ENCODE assay signal across 1 cellular context in genomic region chr5:132315529-132316067, GRCh38.
TF ChIP-seq lines count a peak whose summit lies in the region.

No MANE protein-coding gene starts in this region.

TF ChIP-seq in K562, 482 proteins besides CTCF, POLR2A, EP300 and RAD21 (continued from another document and continues in another):
- TF ChIP-seq, protein P1, sequence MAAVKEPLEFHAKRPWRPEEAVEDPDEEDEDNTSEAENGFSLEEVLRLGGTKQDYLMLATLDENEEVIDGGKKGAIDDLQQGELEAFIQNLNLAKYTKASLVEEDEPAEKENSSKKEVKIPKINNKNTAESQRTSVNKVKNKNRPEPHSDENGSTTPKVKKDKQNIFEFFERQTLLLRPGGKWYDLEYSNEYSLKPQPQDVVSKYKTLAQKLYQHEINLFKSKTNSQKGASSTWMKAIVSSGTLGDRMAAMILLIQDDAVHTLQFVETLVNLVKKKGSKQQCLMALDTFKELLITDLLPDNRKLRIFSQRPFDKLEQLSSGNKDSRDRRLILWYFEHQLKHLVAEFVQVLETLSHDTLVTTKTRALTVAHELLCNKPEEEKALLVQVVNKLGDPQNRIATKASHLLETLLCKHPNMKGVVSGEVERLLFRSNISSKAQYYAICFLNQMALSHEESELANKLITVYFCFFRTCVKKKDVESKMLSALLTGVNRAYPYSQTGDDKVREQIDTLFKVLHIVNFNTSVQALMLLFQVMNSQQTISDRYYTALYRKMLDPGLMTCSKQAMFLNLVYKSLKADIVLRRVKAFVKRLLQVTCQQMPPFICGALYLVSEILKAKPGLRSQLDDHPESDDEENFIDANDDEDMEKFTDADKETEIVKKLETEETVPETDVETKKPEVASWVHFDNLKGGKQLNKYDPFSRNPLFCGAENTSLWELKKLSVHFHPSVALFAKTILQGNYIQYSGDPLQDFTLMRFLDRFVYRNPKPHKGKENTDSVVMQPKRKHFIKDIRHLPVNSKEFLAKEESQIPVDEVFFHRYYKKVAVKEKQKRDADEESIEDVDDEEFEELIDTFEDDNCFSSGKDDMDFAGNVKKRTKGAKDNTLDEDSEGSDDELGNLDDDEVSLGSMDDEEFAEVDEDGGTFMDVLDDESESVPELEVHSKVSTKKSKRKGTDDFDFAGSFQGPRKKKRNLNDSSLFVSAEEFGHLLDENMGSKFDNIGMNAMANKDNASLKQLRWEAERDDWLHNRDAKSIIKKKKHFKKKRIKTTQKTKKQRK (IDR thresholded peaks at IDR 0.05; ENCODE audit: borderline replicate concordance, low read depth, low read length): no peak
- TF ChIP-seq CEBPG (CRISPR knock-in tag; IDR thresholded peaks at IDR 0.05): 0 out of 2 replicates have a peak, but pooled peaks have one; percentile 9
- no peak for TF ChIP-seq CEBPG (tag; conservative IDR thresholded peaks at IDR 0.05 in 1 of 2, IDR thresholded peaks at IDR 0.05 in 1 of 2)
- TF ChIP-seq MEIS2 (IDR thresholded peaks at IDR 0.05; ENCODE audit: partially characterized antibody): peak; percentile 20
- TF ChIP-seq ZC3H4 (CRISPR knock-in tag; IDR thresholded peaks at IDR 0.05; ENCODE audit: borderline replicate concordance): no peak
- peak; percentile 84 for TF ChIP-seq HDAC3 (IDR thresholded peaks at IDR 0.05; ENCODE audit: borderline replicate concordance, partially characterized antibody)
- no peak for TF ChIP-seq SRF (CRISPR knock-in tag; IDR thresholded peaks at IDR 0.05)
- TF ChIP-seq, protein P2, sequence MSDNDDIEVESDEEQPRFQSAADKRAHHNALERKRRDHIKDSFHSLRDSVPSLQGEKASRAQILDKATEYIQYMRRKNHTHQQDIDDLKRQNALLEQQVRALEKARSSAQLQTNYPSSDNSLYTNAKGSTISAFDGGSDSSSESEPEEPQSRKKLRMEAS (CRISPR knock-in tag; IDR thresholded peaks at IDR 0.05): peak; percentile 49; the same call in 1 of the 2 replicates
- TF ChIP-seq HOXB6 (CRISPR knock-in tag; IDR thresholded peaks at IDR 0.05; ENCODE audit: borderline replicate concordance): no peak
- TF ChIP-seq ARNT (IDR thresholded peaks at IDR 0.05): peak in 1 of 2 experiments; percentile 45; a peak in 1 of 4 replicates
- peak; percentile 31; the same call in 1 of the 2 replicates for TF ChIP-seq BHLHE40 (IDR thresholded peaks at IDR 0.05; ENCODE audit: low read length)
- peak; percentile 84; the same call in 1 of the 2 replicates for TF ChIP-seq PHB2 (IDR thresholded peaks at IDR 0.05; ENCODE audit: low read depth)
- TF ChIP-seq, protein P3, sequence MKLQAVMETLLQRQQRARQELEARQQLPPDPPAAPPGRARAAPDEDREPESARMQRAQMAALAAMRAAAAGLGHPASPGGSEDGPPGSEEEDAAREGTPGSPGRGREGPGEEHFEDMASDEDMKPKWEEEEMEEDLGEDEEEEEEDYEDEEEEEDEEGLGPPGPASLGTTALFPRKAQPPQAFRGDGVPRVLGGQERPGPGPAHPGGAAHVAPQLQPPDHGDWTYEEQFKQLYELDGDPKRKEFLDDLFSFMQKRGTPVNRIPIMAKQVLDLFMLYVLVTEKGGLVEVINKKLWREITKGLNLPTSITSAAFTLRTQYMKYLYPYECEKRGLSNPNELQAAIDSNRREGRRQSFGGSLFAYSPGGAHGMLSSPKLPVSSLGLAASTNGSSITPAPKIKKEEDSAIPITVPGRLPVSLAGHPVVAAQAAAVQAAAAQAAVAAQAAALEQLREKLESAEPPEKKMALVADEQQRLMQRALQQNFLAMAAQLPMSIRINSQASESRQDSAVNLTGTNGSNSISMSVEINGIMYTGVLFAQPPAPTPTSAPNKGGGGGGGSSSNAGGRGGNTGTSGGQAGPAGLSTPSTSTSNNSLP (IDR thresholded peaks at IDR 0.05; ENCODE audit: borderline replicate concordance, low read depth, low read length): peak; percentile 58; the same call in 1 of the 2 replicates
- peak; percentile 48 for TF ChIP-seq DEAF1 (CRISPR knock-in tag; IDR thresholded peaks at IDR 0.05)
- TF ChIP-seq L3MBTL2 (IDR thresholded peaks at IDR 0.05): peak; percentile 68
- TF ChIP-seq NCOA4 (IDR thresholded peaks at IDR 0.05; ENCODE audit: partially characterized antibody): no peak
- peak; percentile 59; a peak in 2 of 4 replicates for TF ChIP-seq KDM1A (IDR thresholded peaks at IDR 0.05)
- peak; percentile 80; the same call in 1 of the 2 replicates for TF ChIP-seq SMARCE1 (IDR thresholded peaks at IDR 0.05)
- peak in 1 of 2 experiments; percentile 49; a peak in 1 of 4 replicates for TF ChIP-seq MAZ (CRISPR knock-in tag; conservative IDR thresholded peaks at IDR 0.05 in 1 of 2, IDR thresholded peaks at IDR 0.05 in 1 of 2)
- TF ChIP-seq GATA2 (CRISPR knock-in tag; IDR thresholded peaks at IDR 0.05): peak; percentile 87
- TF ChIP-seq NONO (IDR thresholded peaks at IDR 0.05; ENCODE audit: low read depth in 2 of 2, low read length in 1 of 2): no peak
- peak; percentile 82 for TF ChIP-seq FOXM1 (IDR thresholded peaks at IDR 0.05; ENCODE audit: low read depth)
- no peak for TF ChIP-seq FOXM1 (CRISPR knock-in tag; IDR thresholded peaks at IDR 0.05; ENCODE audit: low read depth)
- TF ChIP-seq, protein P4, sequence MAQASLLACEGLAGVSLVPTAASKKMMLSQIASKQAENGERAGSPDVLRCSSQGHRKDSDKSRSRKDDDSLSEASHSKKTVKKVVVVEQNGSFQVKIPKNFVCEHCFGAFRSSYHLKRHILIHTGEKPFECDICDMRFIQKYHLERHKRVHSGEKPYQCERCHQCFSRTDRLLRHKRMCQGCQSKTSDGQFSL (CRISPR knock-in tag; IDR thresholded peaks at IDR 0.05): no peak
- TF ChIP-seq, protein P4 (tag; IDR thresholded peaks at IDR 0.05): no peak; a peak in 1 of 4 replicates
- TF ChIP-seq ZNF263 (CRISPR knock-in tag; IDR thresholded peaks at IDR 0.05; ENCODE audit: borderline replicate concordance): peak; percentile 75; the same call in 1 of the 2 replicates
- TF ChIP-seq CCNT2 (IDR thresholded peaks at IDR 0.05; ENCODE audit: borderline replicate concordance, extremely low read depth, insufficient read length, low read depth, low read length): peak; percentile 75
- peak; percentile 68 for TF ChIP-seq MYC (IDR thresholded peaks at IDR 0.05; ENCODE audit: low read depth, low read length)
- TF ChIP-seq MYC (CRISPR knock-in tag; IDR thresholded peaks at IDR 0.05; ENCODE audit: borderline replicate concordance, low read depth): no peak
- peak; percentile 64; the same call in 1 of the 2 replicates for TF ChIP-seq ZNF311 (CRISPR knock-in tag; IDR thresholded peaks at IDR 0.05)
- TF ChIP-seq, protein P5, sequence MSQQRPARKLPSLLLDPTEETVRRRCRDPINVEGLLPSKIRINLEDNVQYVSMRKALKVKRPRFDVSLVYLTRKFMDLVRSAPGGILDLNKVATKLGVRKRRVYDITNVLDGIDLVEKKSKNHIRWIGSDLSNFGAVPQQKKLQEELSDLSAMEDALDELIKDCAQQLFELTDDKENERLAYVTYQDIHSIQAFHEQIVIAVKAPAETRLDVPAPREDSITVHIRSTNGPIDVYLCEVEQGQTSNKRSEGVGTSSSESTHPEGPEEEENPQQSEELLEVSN (IDR thresholded peaks at IDR 0.05; ENCODE audit: borderline replicate concordance in 1 of 2, extremely low read depth in 1 of 2, insufficient read depth in 1 of 2, insufficient read length in 1 of 2, low read depth in 1 of 2, low read length in 1 of 2, poor library complexity in 1 of 2, severe bottlenecking in 1 of 2): peak; percentile 48 to 61
- TF ChIP-seq POLR2AphosphoS5 (IDR thresholded peaks at IDR 0.05; ENCODE audit: control insufficient read depth, insufficient read depth, low read depth, low read length): peak; percentile 97
- TF ChIP-seq ERF (CRISPR knock-in tag; IDR thresholded peaks at IDR 0.05): 0 out of 2 replicates have a peak, but pooled peaks have one; percentile 67
- peak; percentile 97 for TF ChIP-seq TCF3 (CRISPR knock-in tag; IDR thresholded peaks at IDR 0.05)
- TF ChIP-seq TEAD1 (CRISPR knock-in tag; IDR thresholded peaks at IDR 0.05): peak in 1 of 2 experiments; percentile 79; a peak in 2 of 4 replicates
- TF ChIP-seq PPARD (CRISPR knock-in tag; IDR thresholded peaks at IDR 0.05): no peak
- peak; percentile 75 for TF ChIP-seq EP400 (IDR thresholded peaks at IDR 0.05)
- peak; percentile 72 for TF ChIP-seq EHMT2 (IDR thresholded peaks at IDR 0.05)
- TF ChIP-seq KHSRP (IDR thresholded peaks at IDR 0.05): peak; percentile 40; the same call in 1 of the 2 replicates
- TF ChIP-seq SMARCC2 (IDR thresholded peaks at IDR 0.05; ENCODE audit: low read depth): peak; percentile 72; the same call in 1 of the 2 replicates
- peak; percentile 88 for TF ChIP-seq NFIC (IDR thresholded peaks at IDR 0.05)
- TF ChIP-seq ATF7 (IDR thresholded peaks at IDR 0.05): peak; percentile 28; the same call in 1 of the 2 replicates
- TF ChIP-seq ZNF184 (CRISPR knock-in tag; IDR thresholded peaks at IDR 0.05): no peak
- peak; percentile 72 for TF ChIP-seq MYNN (IDR thresholded peaks at IDR 0.05)
- TF ChIP-seq MYNN (CRISPR knock-in tag; IDR thresholded peaks at IDR 0.05): no peak
- no peak for TF ChIP-seq TCF7L2 (IDR thresholded peaks at IDR 0.05; ENCODE audit: low read depth, low read length)
- TF ChIP-seq HDAC2 (IDR thresholded peaks at IDR 0.05): peak; percentile 76
- no peak for TF ChIP-seq KDM4B (IDR thresholded peaks at IDR 0.05; ENCODE audit: borderline replicate concordance in 2 of 2, low read depth in 1 of 2)
- TF ChIP-seq KLF10 (CRISPR knock-in tag; IDR thresholded peaks at IDR 0.05): no peak
- peak; percentile 40; the same call in 1 of the 2 replicates for TF ChIP-seq SMC3 (conservative IDR thresholded peaks at IDR 0.05; ENCODE audit: insufficient read depth, low read depth, low read length)
- TF ChIP-seq SMAD3 (CRISPR knock-in tag; conservative IDR thresholded peaks at IDR 0.05): no peak
- no peak for TF ChIP-seq SIX5 (IDR thresholded peaks at IDR 0.05; ENCODE audit: borderline replicate concordance in 1 of 2, insufficient read depth in 1 of 2, low read depth in 1 of 2, low read length in 2 of 2)
- TF ChIP-seq NBN (IDR thresholded peaks at IDR 0.05; ENCODE audit: low read depth): peak; percentile 35; the same call in 1 of the 2 replicates
- TF ChIP-seq FOXP1 (CRISPR knock-in tag; IDR thresholded peaks at IDR 0.05): 0 out of 2 replicates have a peak, but pooled peaks have one; percentile 52
- no peak for TF ChIP-seq MCM5 (IDR thresholded peaks at IDR 0.05; ENCODE audit: low read depth)
- TF ChIP-seq ZZZ3 (IDR thresholded peaks at IDR 0.05): no peak
- no peak for TF ChIP-seq PURB (CRISPR knock-in tag; IDR thresholded peaks at IDR 0.05; ENCODE audit: low read depth)
- 0 out of 2 replicates have a peak, but pooled peaks have one; percentile 5 for TF ChIP-seq MECOM (CRISPR knock-in tag; IDR thresholded peaks at IDR 0.05)
- TF ChIP-seq CREM (IDR thresholded peaks at IDR 0.05; ENCODE audit: low read depth): peak; percentile 53; the same call in 1 of the 2 replicates
- peak; percentile 22 for TF ChIP-seq TAF1 (IDR thresholded peaks at IDR 0.05; ENCODE audit: control insufficient read depth, extremely low read depth, insufficient read depth, low read length, severe bottlenecking)
- TF ChIP-seq, protein P6, sequence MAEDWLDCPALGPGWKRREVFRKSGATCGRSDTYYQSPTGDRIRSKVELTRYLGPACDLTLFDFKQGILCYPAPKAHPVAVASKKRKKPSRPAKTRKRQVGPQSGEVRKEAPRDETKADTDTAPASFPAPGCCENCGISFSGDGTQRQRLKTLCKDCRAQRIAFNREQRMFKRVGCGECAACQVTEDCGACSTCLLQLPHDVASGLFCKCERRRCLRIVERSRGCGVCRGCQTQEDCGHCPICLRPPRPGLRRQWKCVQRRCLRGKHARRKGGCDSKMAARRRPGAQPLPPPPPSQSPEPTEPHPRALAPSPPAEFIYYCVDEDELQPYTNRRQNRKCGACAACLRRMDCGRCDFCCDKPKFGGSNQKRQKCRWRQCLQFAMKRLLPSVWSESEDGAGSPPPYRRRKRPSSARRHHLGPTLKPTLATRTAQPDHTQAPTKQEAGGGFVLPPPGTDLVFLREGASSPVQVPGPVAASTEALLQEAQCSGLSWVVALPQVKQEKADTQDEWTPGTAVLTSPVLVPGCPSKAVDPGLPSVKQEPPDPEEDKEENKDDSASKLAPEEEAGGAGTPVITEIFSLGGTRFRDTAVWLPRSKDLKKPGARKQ (CRISPR knock-in tag; IDR thresholded peaks at IDR 0.05): no peak
- TF ChIP-seq TCF15 (CRISPR knock-in tag; IDR thresholded peaks at IDR 0.05): peak; percentile 62; the same call in 1 of the 2 replicates
- TF ChIP-seq PHF21A (IDR thresholded peaks at IDR 0.05; ENCODE audit: borderline replicate concordance, low read depth): no peak
